ENCODE assay signal across 15 cellular contexts in the genomic region with DNA sequence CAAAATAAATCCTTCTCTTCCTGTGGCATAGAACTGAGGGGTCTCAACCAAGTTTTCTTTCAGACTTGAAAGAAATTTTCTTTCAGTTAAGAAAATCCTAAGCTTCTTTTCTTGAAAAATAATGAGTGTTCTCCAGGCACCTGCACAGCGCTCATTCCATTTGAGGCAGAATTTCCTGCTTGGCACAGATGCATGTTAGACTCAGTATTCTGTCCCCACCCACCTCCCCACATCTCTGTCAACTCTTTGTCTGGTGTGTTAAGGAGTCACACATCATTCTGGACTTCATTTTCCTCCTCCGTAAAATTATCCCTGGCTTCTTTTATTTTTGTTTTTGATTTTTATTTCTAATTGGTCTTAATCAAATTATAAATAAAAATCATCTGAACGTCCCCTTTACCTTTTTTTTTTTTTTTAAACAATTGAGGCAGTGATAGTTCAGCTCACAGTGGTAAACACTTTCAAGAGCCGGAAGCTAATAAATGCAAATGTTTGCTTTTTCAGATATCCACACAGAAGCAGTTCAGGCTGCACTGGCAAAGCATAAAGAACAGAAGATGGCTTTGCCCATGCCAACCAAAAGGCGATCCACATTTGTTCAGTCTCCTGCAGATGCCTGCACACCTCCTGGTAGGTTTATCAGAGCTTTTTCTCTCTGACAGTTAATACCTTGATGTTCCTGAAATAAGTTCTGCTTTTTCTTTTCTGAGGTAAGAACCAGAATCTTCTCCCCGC.
DNase-seq lines count a peak whose midpoint lies in the region; TF ChIP-seq lines count a peak whose summit lies in the region.
"Had no signal": no experiment of that assay in that cellular context is flagged by ENCODE, and none has a peak within 500 bp of the region (broad histone marks: within the 10 kb centered on the region; RNA-seq: fewer than 3 reads in every experiment).

No MANE protein-coding gene starts in this region.

- H3K9me2 ChIP-seq in GM23248 (ENCODE audit: insufficient read depth): no peaks in the 10 kb centered on the region

- no peak overlapping the region for H2AFZ ChIP-seq in GM23248

- no peak overlapping the region for H3K4me2 ChIP-seq in GM23248 (ENCODE audit: unreplicated experiment)

- peaks cover 12% of the 10 kb centered on the region; the same call in 1 of the 2 replicates for H3K79me2 ChIP-seq in GM23248 (ENCODE audit: insufficient read depth)

- TF ChIP-seq EP300 in stomach (IDR thresholded peaks at IDR 0.05) (no peak), ovary (IDR thresholded peaks at IDR 0.05) (no peak)

- H3K27ac ChIP-seq in layer of hippocampus (ENCODE audit: low read depth, low read length) (peak overlapping the region; percentile 66), stomach (peak overlapping the region in 4 of 5 donors; percentile 13 to 61 (median 37)), GM23248 (no peak overlapping the region), ovary (no peak overlapping the region)
- H3K27ac ChIP-seq: SJSA1 had no signal

- peaks cover 19% of the 10 kb centered on the region for H3K36me3 Mint-ChIP-seq in activated CD4-positive, alpha-beta T cell treated with anti-CD3 and anti-CD28 coated beads, Interleukin-2, amount 10 ng/mL, durations not matched to agents 24 days and 14 days (ENCODE audit: low read depth)

- DNase-seq in activated CD4-positive, alpha-beta T cell treated with anti-CD3 and anti-CD28 coated beads, Interleukin-2, amount 10 ng/mL, durations not matched to agents 24 days and 14 days: peak; percentile 51
- DNase-seq in activated CD4-positive, alpha-beta T cell treated with anti-CD3 and anti-CD28 coated beads for 48 hours: no peak
- DNase-seq in NCI-H748 (lab: John Stamatoyannopoulos, UW; ENCODE audit: unreplicated experiment) (peak; percentile 72), stomach (no peak), GM23248 (no peak), ovary (no peak)
- no peak for DNase-seq in activated naive CD4-positive, alpha-beta T cell treated with Interleukin-2 at 50 U/mL for 16 hours
- DNase-seq: activated CD4-positive, alpha-beta T cell treated with anti-CD3 and anti-CD28 coated beads, Interleukin-2, amount 10 ng/mL, durations not matched to agents 7 days and 5 days; anterior cingulate cortex; GDM1; kidney glomerular epithelial cell; NCI-H187 treated with DMSO at 0.1 percent for 48 hours; T1000 had no signal

- H3K36me3 ChIP-seq in stomach: peaks cover 0 to 11% (median 8%) of the 10 kb centered on the region in 4 donors
- H3K36me3 ChIP-seq in GM23248 (ENCODE audit: low read depth): peaks cover 4% of the 10 kb centered on the region; the same call in 1 of the 2 replicates
- H3K36me3 ChIP-seq in ovary: no peaks in the 10 kb centered on the region

- intact Hi-C loops in activated CD4-positive, alpha-beta T cell treated with anti-CD3 and anti-CD28 coated beads, Interleukin-2, amount 10 ng/mL, durations not matched to agents 24 days and 14 days (cut with micrococcal nuclease): no loop called here
- intact Hi-C loops in stomach (cut with DNase I; ENCODE audit: low total_unique reads): no loop called here
- intact Hi-C loops in ovary (cut with DNase I): no loop called here

- no peak overlapping the region for H3K27ac Mint-ChIP-seq in activated CD4-positive, alpha-beta T cell treated with anti-CD3 and anti-CD28 coated beads, Interleukin-2, amount 10 ng/mL, durations not matched to agents 24 days and 14 days
- H3K27ac Mint-ChIP-seq: activated CD4-positive, alpha-beta T cell treated with anti-CD3 and anti-CD28 coated beads, Interleukin-2, amount 10 ng/mL, durations not matched to agents 7 days and 5 days had no signal

- H3K9me3 Mint-ChIP-seq in activated CD4-positive, alpha-beta T cell treated with anti-CD3 and anti-CD28 coated beads, Interleukin-2, amount 10 ng/mL, durations not matched to agents 24 days and 14 days: no peaks in the 10 kb centered on the region
- H3K9me3 Mint-ChIP-seq: activated CD4-positive, alpha-beta T cell treated with anti-CD3 and anti-CD28 coated beads, Interleukin-2, amount 10 ng/mL, durations not matched to agents 7 days and 5 days had no signal

- no peak overlapping the region for H3K4me3 ChIP-seq in stomach
- no peak overlapping the region for H3K4me3 ChIP-seq in GM23248
- no peak overlapping the region for H3K4me3 ChIP-seq in ovary
- H3K4me3 ChIP-seq: SJSA1 had no signal

- H3K4me3 Mint-ChIP-seq in activated CD4-positive, alpha-beta T cell treated with anti-CD3 and anti-CD28 coated beads, Interleukin-2, amount 10 ng/mL, durations not matched to agents 24 days and 14 days: no peak overlapping the region
- H3K4me3 Mint-ChIP-seq: activated CD4-positive, alpha-beta T cell treated with anti-CD3 and anti-CD28 coated beads, Interleukin-2, amount 10 ng/mL, durations not matched to agents 7 days and 5 days had no signal

- H3K9me3 ChIP-seq in stomach: no peaks in the 10 kb centered on the region
- no peaks in the 10 kb centered on the region for H3K9me3 ChIP-seq in GM23248 (ENCODE audit: low read depth)
- H3K9me3 ChIP-seq in ovary: no peaks in the 10 kb centered on the region
- H3K9me3 ChIP-seq: SJSA1 had no signal

- no peak overlapping the region for H3K9ac ChIP-seq in GM23248

- H3K4me1 ChIP-seq in stomach (peaks cover 4 to 19% (median 7%) of the 10 kb centered on the region in 4 donors), GM23248 (ENCODE audit: insufficient read depth) (no peaks in the 10 kb centered on the region), ovary (ENCODE audit: insufficient read depth) (peaks cover 12% of the 10 kb centered on the region)
- H3K4me1 ChIP-seq: SJSA1 had no signal

- peaks cover 2% of the 10 kb centered on the region for H3K4me1 Mint-ChIP-seq in activated CD4-positive, alpha-beta T cell treated with anti-CD3 and anti-CD28 coated beads, Interleukin-2, amount 10 ng/mL, durations not matched to agents 24 days and 14 days

- no peaks in the 10 kb centered on the region for H3K27me3 Mint-ChIP-seq in activated CD4-positive, alpha-beta T cell treated with anti-CD3 and anti-CD28 coated beads, Interleukin-2, amount 10 ng/mL, durations not matched to agents 24 days and 14 days
- H3K27me3 Mint-ChIP-seq: activated CD4-positive, alpha-beta T cell treated with anti-CD3 and anti-CD28 coated beads, Interleukin-2, amount 10 ng/mL, durations not matched to agents 7 days and 5 days had no signal

- TF ChIP-seq POLR2A in stomach (IDR thresholded peaks at IDR 0.05) (no peak), ovary (IDR thresholded peaks at IDR 0.05) (no peak)

- 42 to 62% (median 54%) methylated on average over 6 of the region's 6 CpGs for WGBS in stomach, 5 donors
- 97% methylated on average over 6 of the region's 6 CpGs for WGBS in GM23248 (ENCODE audit: low coverage in 1 of 2, low lambda C conversion rate in 2 of 2, missing lambda C conversion rate in 2 of 2), 2 experiments
- 83 to 91% (median 85%) methylated on average over 6 of the region's 6 CpGs for WGBS in ovary, 3 donors

- H3F3A ChIP-seq in GM23248 (ENCODE audit: insufficient read depth): no peaks in the 10 kb centered on the region

- no peaks in the 10 kb centered on the region for H3K27me3 ChIP-seq in layer of hippocampus (ENCODE audit: control insufficient read depth, insufficient read depth, low read length)
- H3K27me3 ChIP-seq in stomach: no peaks in the 10 kb centered on the region
- H3K27me3 ChIP-seq in GM23248 (replicated peaks; ENCODE audit: insufficient read depth): no peaks in the 10 kb centered on the region
- no peaks in the 10 kb centered on the region for H3K27me3 ChIP-seq in ovary
- H3K27me3 ChIP-seq: SJSA1 had no signal

- TF ChIP-seq CTCF in stomach (IDR thresholded peaks at IDR 0.05) (no peak), ovary (IDR thresholded peaks at IDR 0.05) (no peak)

- H4K20me1 ChIP-seq in GM23248 (ENCODE audit: insufficient read depth): no peaks in the 10 kb centered on the region

- in situ Hi-C loops in GM23248 (cut with MboI): no loop called here

Comparison
In these comparisons a context has a peak if more than half of its experiments do, and no peak if none do; other contexts are left out.
1. DNase-seq: peak in activated CD4-positive, alpha-beta T cell treated with anti-CD3 and anti-CD28 coated beads, Interleukin-2, amount 10 ng/mL, durations not matched to agents 24 days and 14 days (single experiment) and NCI-H748 (single experiment); none in activated CD4-positive, alpha-beta T cell treated with anti-CD3 and anti-CD28 coated beads for 48 hours (single experiment), stomach (single experiment), GM23248 (single experiment), activated naive CD4-positive, alpha-beta T cell treated with Interleukin-2 at 50 U/mL for 16 hours (single experiment) and ovary (0 of 5).
2. H3K27ac ChIP-seq: peak in layer of hippocampus (single experiment) and stomach (4 of 5); none in GM23248 (single experiment) and ovary (0 of 2).